ENCODE assay signal across 13 cellular contexts in the genomic region with DNA sequence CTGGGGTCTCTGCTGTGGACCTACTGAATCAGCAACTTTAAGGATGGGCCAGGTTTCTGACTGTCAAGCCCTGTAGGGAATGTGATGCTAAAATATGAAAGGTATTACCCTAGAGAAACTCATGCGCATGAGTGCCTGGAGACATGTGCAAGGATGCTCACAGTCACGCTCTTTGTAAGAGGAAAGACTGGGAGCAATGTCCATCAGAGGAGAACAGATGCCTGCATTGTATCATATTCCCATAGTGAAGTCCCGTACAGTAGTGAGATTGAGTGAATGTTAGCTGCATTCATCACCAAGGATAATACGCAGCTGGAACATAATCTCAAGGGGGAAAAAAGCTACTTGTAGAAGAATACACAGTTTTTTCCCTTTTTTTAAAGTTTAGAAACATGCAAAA.
"Had no signal": no experiment of that assay in that cellular context is flagged by ENCODE, and none has a peak within 500 bp of the region (broad histone marks: within the 10 kb centered on the region; RNA-seq: fewer than 3 reads in every experiment).

No MANE protein-coding gene starts in this region.

- H3K9ac ChIP-seq: parathyroid adenoma had no signal

- H3K36me3 ChIP-seq: heart right ventricle, right atrium auricular region, suprapubic skin, thyroid gland had no signal

- H3K27me3 ChIP-seq: foreskin keratinocyte, heart right ventricle, right atrium auricular region, suprapubic skin, thyroid gland had no signal

- H3K27ac ChIP-seq: foreskin keratinocyte, heart right ventricle, parathyroid adenoma, right atrium auricular region, suprapubic skin, thyroid gland had no signal

- H3K4me1 ChIP-seq: foreskin keratinocyte, parathyroid adenoma, right atrium auricular region, suprapubic skin had no signal

- H2AFZ ChIP-seq: parathyroid adenoma had no signal

- H3K4me2 ChIP-seq: smooth muscle cell had no signal

- H3K4me3 ChIP-seq: heart right ventricle, right atrium auricular region, smooth muscle cell, suprapubic skin, thyroid gland had no signal

- ATAC-seq: effector memory CD8-positive, alpha-beta T cell; foreskin keratinocyte; heart right ventricle; naive thymus-derived CD4-positive, alpha-beta T cell had no signal

- DNase-seq: effector memory CD8-positive, alpha-beta T cell; foreskin keratinocyte; heart right ventricle; kidney glomerular epithelial cell; naive thymus-derived CD4-positive, alpha-beta T cell; nephron progenitor cell; stimulated activated CD4-positive, alpha-beta T cell treated with anti-CD3 and anti-CD28 coated beads, Interleukin-2, amount 100 ng/mL, for 48 hours; stimulated activated naive CD4-positive, alpha-beta T cell treated with Interleukin-2 at 50 U/mL for 16 hours; thyroid gland had no signal
